ENCODE assay signal across 8 cellular contexts in genomic region chr18:48950536-48951447, GRCh38. TPM values are rescaled to one million over a fixed set of nuclear protein-coding genes. Genes with fewer than 3 reads are reported as not detected.
DNase-seq lines count a peak whose midpoint lies in the region; ATAC-seq and TF ChIP-seq lines count a peak whose summit lies in the region.

Gene SMAD7 (minus strand): TSS chr18:48950965. CDS start chr18:48950424, 541 bp downstream.

- WGBS in adipose tissue, 3 donors: 0 to 1% (median 0%) methylated on average over 42 to 71 of the region's 71 CpGs

- BruUV-seq in Caco-2 (replicated peaks; lab: Mats Ljungman, UMichigan): TSS peak; percentile 60

- H3K27ac Mint-ChIP-seq in Caco-2 (ENCODE audit: unreplicated experiment): no peak within 1 kb of the TSS

- peaks cover 7% of the 10 kb centered on the region for H3K4me1 Mint-ChIP-seq in Caco-2 (ENCODE audit: low read depth, unreplicated experiment)

- no peaks in the 10 kb centered on the region for H3K9me3 ChIP-seq in Caco-2
- H3K9me3 ChIP-seq in skeletal muscle satellite cell (replicated peaks; ENCODE audit: low read length): no peaks in the 10 kb centered on the region

- no peaks in the 10 kb centered on the region for H3K27me3 ChIP-seq in Caco-2 (replicated peaks; ENCODE audit: control insufficient read depth, insufficient read depth, low read length)
- H3K27me3 ChIP-seq in skeletal muscle satellite cell (ENCODE audit: control insufficient read depth, insufficient read depth, low read length): no peaks in the 10 kb centered on the region

- peak within 1 kb of the TSS; percentile 95 for H3K9ac ChIP-seq in skeletal muscle satellite cell (ENCODE audit: low read depth, low read length)

- peaks cover 19% of the 10 kb centered on the region for H3K36me3 Mint-ChIP-seq in Caco-2 (ENCODE audit: insufficient read depth, unreplicated experiment)

- no peak for TF ChIP-seq CTCF in Caco-2 (IDR thresholded peaks at IDR 0.05; ENCODE audit: insufficient read depth in 1 of 2, low read depth in 1 of 2, low read length in 1 of 2, severe bottlenecking in 1 of 2, unreplicated experiment in 1 of 2)

- no peaks in the 10 kb centered on the region for H3K27me3 Mint-ChIP-seq in Caco-2 (ENCODE audit: insufficient read depth, unreplicated experiment)

- H3K4me1 ChIP-seq in Caco-2 (peaks cover 17% of the 10 kb centered on the region), skeletal muscle satellite cell (ENCODE audit: control insufficient read depth, insufficient read depth, low read length) (peaks cover 30% of the 10 kb centered on the region)

- H3K36me3 ChIP-seq in Caco-2 (ENCODE audit: control insufficient read depth, insufficient read depth, low read length): no peaks in the 10 kb centered on the region
- peaks cover 44% of the 10 kb centered on the region for H3K36me3 ChIP-seq in skeletal muscle satellite cell (ENCODE audit: insufficient read depth, low read length)

- TF ChIP-seq EP300 in Ishikawa (IDR thresholded peaks at IDR 0.05; ENCODE audit: borderline replicate concordance): no peak

- H3K4me2 ChIP-seq in skeletal muscle satellite cell (ENCODE audit: low read length): peak within 1 kb of the TSS; percentile 97

- H3K4me3 ChIP-seq in Caco-2 (ENCODE audit: low read depth, low read length) (peak within 1 kb of the TSS; percentile 71), iPS-11a (ENCODE audit: low read depth, low read length) (peak within 1 kb of the TSS; percentile 94), skeletal muscle satellite cell (ENCODE audit: low read length) (peak within 1 kb of the TSS; percentile 84)

- CTCF ChIA-PET in Caco-2 (lab: Charles Lee): no interaction called here

- no peaks in the 10 kb centered on the region for H3K9me3 Mint-ChIP-seq in Caco-2 (ENCODE audit: unreplicated experiment)

- TF ChIP-seq RAD21 in Ishikawa (IDR thresholded peaks at IDR 0.05; ENCODE audit: low read depth): no peak

- H3K4me3 Mint-ChIP-seq in Caco-2 (ENCODE audit: unreplicated experiment): peak within 1 kb of the TSS; percentile 82

- DNase-seq in Caco-2: no peak

- POLR2A ChIA-PET in Caco-2 (lab: Charles Lee): interaction anchor here (0.8 to 1.4 kb wide), 2 partner anchors 21 to 47 kb away, joined by 3 to 10 read pairs; no protein-coding TSS in a partner anchor

- no peak for ATAC-seq in HG02852 (IDR thresholded peaks at IDR 0.05; ENCODE audit: unreplicated experiment)
- ATAC-seq in HG03354 (IDR thresholded peaks at IDR 0.05; ENCODE audit: poor library complexity, severe bottlenecking, unreplicated experiment): no peak
- no peak for ATAC-seq in HG03469 (IDR thresholded peaks at IDR 0.05; ENCODE audit: unreplicated experiment)

- H3K27ac ChIP-seq in adipose tissue (ENCODE audit: low read depth, low read length): peak within 1 kb of the TSS; percentile 81

- intact Hi-C loops in Caco-2 (cut with micrococcal nuclease; ENCODE audit: unreplicated experiment): no loop called here

TF ChIP-seq in Ishikawa, 13 proteins besides CTCF, POLR2A, EP300 and RAD21:
- 0 out of 2 replicates have a peak, but pooled peaks have one; percentile 11 for TF ChIP-seq MAX (IDR thresholded peaks at IDR 0.05)
- no peak for TF ChIP-seq TCF12 (IDR thresholded peaks at IDR 0.05; ENCODE audit: low read depth)
- 0 out of 2 replicates have a peak, but pooled peaks have one; percentile 15 for TF ChIP-seq TEAD4 (IDR thresholded peaks at IDR 0.05)
- TF ChIP-seq ZBTB7A (IDR thresholded peaks at IDR 0.05; ENCODE audit: low read depth): 0 out of 2 replicates have a peak, but pooled peaks have one; percentile 18
TF ChIP-seq in Ishikawa: peak in this region for 3.

RNA-seq across cellular contexts. Expression of gene SMAD7, which starts in this region (rescaled TPM):
- 9.3 and 9.5 TPM in 2 replicates for total RNA-seq in Caco-2 (2022)
- 10 to 100 TPM in 2 of 3 donors, 1 to 10 TPM in 1; 6.8 to 53.8 (median 18.1) TPM for polyA plus RNA-seq in adipose tissue
- total RNA-seq in skeletal muscle satellite cell (2012; rRNA removed): 4.8 and 7.6 TPM in 2 replicates
